In the genomic region with DNA sequence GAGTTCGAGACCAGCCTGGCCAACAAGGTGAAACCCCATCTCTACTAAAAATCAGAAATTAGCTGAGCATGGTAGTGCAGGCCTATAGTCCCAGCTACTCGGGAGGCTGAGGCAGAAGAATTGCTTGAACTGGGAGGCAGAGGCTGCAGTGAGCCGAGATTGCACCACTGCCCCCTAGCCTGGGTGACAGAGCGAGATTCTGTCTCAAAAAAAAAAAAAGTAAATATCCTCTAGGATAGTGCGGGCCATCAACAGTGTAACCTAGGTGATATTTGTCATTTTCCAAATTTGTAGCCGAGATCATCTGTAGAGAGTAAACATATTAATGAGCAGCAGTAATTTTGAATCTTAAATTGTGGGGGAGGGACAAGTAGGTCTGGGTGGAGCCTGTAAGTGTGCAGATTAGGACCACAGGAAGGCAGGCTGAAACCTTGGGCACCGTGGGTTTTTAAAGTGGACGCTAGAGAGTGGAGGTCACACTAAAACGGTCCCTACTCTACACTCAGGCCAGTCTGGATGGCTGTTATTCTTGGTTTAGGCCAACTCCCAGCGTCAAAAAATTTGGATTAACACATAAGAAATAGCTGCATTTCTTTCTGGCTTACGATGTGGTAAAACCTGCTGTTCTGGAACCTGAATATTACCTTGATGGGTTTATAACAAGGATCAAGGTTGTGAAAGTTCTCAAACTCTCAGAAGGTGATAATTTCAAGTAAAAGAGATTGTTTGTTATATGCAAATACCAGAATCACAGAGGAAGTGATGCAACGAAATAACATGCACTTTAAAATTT, we compare ENCODE assay signal across 1 cellular context.
TF ChIP-seq lines count a peak whose summit lies in the region.

No MANE protein-coding gene starts in this region.

TF ChIP-seq in H1, 55 proteins besides CTCF, POLR2A, EP300 and RAD21:
- TF ChIP-seq ZNF274 (IDR thresholded peaks at IDR 0.05; ENCODE audit: borderline replicate concordance, extremely low read depth, low read length) = no peak
- no peak for TF ChIP-seq HDAC2 (IDR thresholded peaks at IDR 0.05; ENCODE audit: borderline replicate concordance in 1 of 2, low read depth in 2 of 2, low read length in 2 of 2)
- no peak for TF ChIP-seq POLR2AphosphoS5 (IDR thresholded peaks at IDR 0.05; ENCODE audit: low read depth, low read length)
- no peak for TF ChIP-seq NRF1 (IDR thresholded peaks at IDR 0.05; ENCODE audit: low read depth, low read length)
- TF ChIP-seq FOSL1 (IDR thresholded peaks at IDR 0.05; ENCODE audit: insufficient read depth, low read depth, low read length) = no peak
- TF ChIP-seq MAFK (IDR thresholded peaks at IDR 0.05; ENCODE audit: low read depth, low read length) = no peak
- TF ChIP-seq SRF (IDR thresholded peaks at IDR 0.05; ENCODE audit: low read depth, low read length) = no peak
- no peak for TF ChIP-seq SIN3A (conservative IDR thresholded peaks at IDR 0.05 in 1 of 2, IDR thresholded peaks at IDR 0.05 in 1 of 2; ENCODE audit: low read depth in 1 of 2, low read length in 2 of 2)
- no peak for TF ChIP-seq BACH1 (IDR thresholded peaks at IDR 0.05; ENCODE audit: low read length)
- no peak for TF ChIP-seq RBBP5 (IDR thresholded peaks at IDR 0.05; ENCODE audit: borderline replicate concordance, low read depth, low read length)
- no peak for TF ChIP-seq CHD2 (IDR thresholded peaks at IDR 0.05; ENCODE audit: low read length)
- no peak for TF ChIP-seq SIRT6 (IDR thresholded peaks at IDR 0.05; ENCODE audit: low read length)
- no peak for TF ChIP-seq CHD1 (IDR thresholded peaks at IDR 0.05; ENCODE audit: low read depth, low read length)
- TF ChIP-seq SP1 (IDR thresholded peaks at IDR 0.05; ENCODE audit: low read depth, low read length) = no peak
- TF ChIP-seq TEAD4 (IDR thresholded peaks at IDR 0.05; ENCODE audit: low read depth, low read length) = no peak
- no peak for TF ChIP-seq KDM5A (IDR thresholded peaks at IDR 0.05; ENCODE audit: low read length)
